In genomic region chr5:14226554-14226953, GRCh38 we compare ENCODE assay signal across 1 cellular context.
TF ChIP-seq lines count a peak whose summit lies in the region.

No MANE protein-coding gene starts in this region.

TF ChIP-seq in WTC11, 78 proteins besides CTCF, POLR2A, EP300 and RAD21 (continued from another document):
- no peak for TF ChIP-seq ZNF532 (CRISPR knock-in tag; IDR thresholded peaks at IDR 0.05; ENCODE audit: borderline replicate concordance)
- no peak for TF ChIP-seq ATF3 (CRISPR knock-in tag; conservative IDR thresholded peaks at IDR 0.05)
- TF ChIP-seq NFATC4 (CRISPR knock-in tag; IDR thresholded peaks at IDR 0.05): no peak
- TF ChIP-seq ZBTB21 (CRISPR knock-in tag; IDR thresholded peaks at IDR 0.05; ENCODE audit: borderline replicate concordance): no peak
- TF ChIP-seq FOXJ3 (CRISPR knock-in tag; IDR thresholded peaks at IDR 0.05; ENCODE audit: borderline replicate concordance): no peak
- TF ChIP-seq ZSCAN18 (CRISPR knock-in tag; IDR thresholded peaks at IDR 0.05): no peak
- TF ChIP-seq ZNF219 (CRISPR knock-in tag; IDR thresholded peaks at IDR 0.05; ENCODE audit: borderline replicate concordance): no peak
- TF ChIP-seq ATF2 (CRISPR knock-in tag; IDR thresholded peaks at IDR 0.05; ENCODE audit: borderline replicate concordance, low read depth): no peak
